8 cellular contexts compared by ENCODE assay signal in genomic region chr2:39512941-39513340, GRCh38.
DNase-seq lines count a peak whose midpoint lies in the region; ATAC-seq and TF ChIP-seq lines count a peak whose summit lies in the region.

No MANE protein-coding gene starts in this region.

- no peaks in the 10 kb centered on the region for H3K36me3 Mint-ChIP-seq in nephron (ENCODE audit: low read depth)

- H3K36me3 ChIP-seq in left ventricle myocardium inferior (no peaks in the 10 kb centered on the region), vagina (no peaks in the 10 kb centered on the region)

- H3K4me3 Mint-ChIP-seq in nephron: no peak overlapping the region

- TF ChIP-seq POLR2A in vagina (IDR thresholded peaks at IDR 0.05): no peak

- H3K27ac Mint-ChIP-seq in nephron: peak overlapping the region; percentile 92 to 98 (median 96)

- H3K27ac ChIP-seq in left ventricle myocardium inferior (replicated peaks) (peak overlapping the region; percentile 85), cingulate gyrus (ENCODE audit: low read depth, low read length) (peak overlapping the region; percentile 2), vagina (peak overlapping the region; percentile 66)

- H3K27me3 Mint-ChIP-seq in nephron (ENCODE audit: low read depth): no peaks in the 10 kb centered on the region

- H3K4me3 ChIP-seq in left ventricle myocardium inferior (no peak overlapping the region), vagina (no peak overlapping the region)

- DNase-seq in left ventricle myocardium inferior: no peak
- no peak for DNase-seq in left cardiac atrium
- no peak for DNase-seq in vagina (ENCODE audit: extremely low spot score in 2 of 2)
- no peak for DNase-seq in iPS-NIHi11 (ENCODE audit: low spot score)

- ATAC-seq in left cardiac atrium (no peak), HG03460 (IDR thresholded peaks at IDR 0.05; ENCODE audit: unreplicated experiment) (no peak), GM18502 (IDR thresholded peaks at IDR 0.05; ENCODE audit: poor library complexity, unreplicated experiment) (no peak)

- intact Hi-C loops in left ventricle myocardium inferior (cut with micrococcal nuclease) (loop anchor here (5.0 to 10.0 kb wide), 2 partner anchors 136 to 182 kb away; no protein-coding TSS in a partner anchor), left cardiac atrium (cut with DNase I) (no loop called here), vagina (cut with DNase I) (no loop called here)

- TF ChIP-seq CTCF in left ventricle myocardium inferior (IDR thresholded peaks at IDR 0.05; ENCODE audit: borderline replicate concordance): no peak
- TF ChIP-seq CTCF in nephron (IDR thresholded peaks at IDR 0.05; ENCODE audit: unreplicated experiment in 3 of 3): no peak
- TF ChIP-seq CTCF in vagina (IDR thresholded peaks at IDR 0.05): no peak

- H3K9me3 ChIP-seq in left ventricle myocardium inferior (replicated peaks) (no peaks in the 10 kb centered on the region), vagina (no peaks in the 10 kb centered on the region)

- peaks cover 85% of the 10 kb centered on the region for H3K4me1 Mint-ChIP-seq in nephron

- peaks cover 100% of the 10 kb centered on the region for H3K4me1 ChIP-seq in left ventricle myocardium inferior
- H3K4me1 ChIP-seq in vagina: peaks cover 32% of the 10 kb centered on the region

- no peaks in the 10 kb centered on the region for H3K9me3 Mint-ChIP-seq in nephron

- H3K27me3 ChIP-seq in left ventricle myocardium inferior (ENCODE audit: low read depth) (no peaks in the 10 kb centered on the region), vagina (no peaks in the 10 kb centered on the region)

Comparison
In these comparisons a context has a peak if more than half of its experiments do, and no peak if none do; other contexts are left out.
1. H3K27ac ChIP-seq: peak in every context shown above with its lines; median percentile 85 in left ventricle myocardium inferior; 66 in vagina; 2 in cingulate gyrus.